22 cellular contexts compared by ENCODE assay signal in genomic region chr12:104658085-104658484, GRCh38.
"Had no signal": no experiment of that assay in that cellular context is flagged by ENCODE, and none has a peak within 500 bp of the region (broad histone marks: within the 10 kb centered on the region; RNA-seq: fewer than 3 reads in every experiment).

No MANE protein-coding gene starts in this region.

- H3K4me3 ChIP-seq: body of pancreas, coronary artery, heart right ventricle, left lung, prostate gland, right atrium auricular region, suprapubic skin, vagina had no signal

- H3K27ac Mint-ChIP-seq: activated CD4-positive, alpha-beta memory T cell treated with anti-CD3 and anti-CD28 coated beads for 36 hours; activated CD8-positive, alpha-beta memory T cell treated with anti-CD3 and anti-CD28 coated beads, Interleukin-2, amount 10 ng/mL, durations not matched to agents 7 days and 5 days; activated naive CD8-positive, alpha-beta T cell treated with anti-CD3 and anti-CD28 coated beads, Interleukin-2, amount 10 ng/mL, durations not matched to agents 7 days and 5 days; stimulated activated naive CD8-positive, alpha-beta T cell treated with anti-CD3 and anti-CD28 coated beads, Interleukin-15, Interleukin-2, amounts not matched to agents 100 ng/mL and 50 ng/mL, for 24 hours had no signal

- H3K27me3 ChIP-seq: body of pancreas, heart right ventricle, left lung, right atrium auricular region, suprapubic skin, vagina had no signal

- H3K27me3 Mint-ChIP-seq: activated CD4-positive, alpha-beta memory T cell treated with anti-CD3 and anti-CD28 coated beads for 36 hours; activated CD8-positive, alpha-beta memory T cell treated with anti-CD3 and anti-CD28 coated beads, Interleukin-2, amount 10 ng/mL, durations not matched to agents 7 days and 5 days; activated naive CD8-positive, alpha-beta T cell treated with anti-CD3 and anti-CD28 coated beads, Interleukin-2, amount 10 ng/mL, durations not matched to agents 7 days and 5 days; stimulated activated naive CD8-positive, alpha-beta T cell treated with anti-CD3 and anti-CD28 coated beads, Interleukin-15, Interleukin-2, amounts not matched to agents 100 ng/mL and 50 ng/mL, for 24 hours had no signal

- H3K36me3 Mint-ChIP-seq: activated CD4-positive, alpha-beta memory T cell treated with anti-CD3 and anti-CD28 coated beads for 36 hours had no signal

- H3K27ac ChIP-seq: body of pancreas, coronary artery, heart right ventricle, left lung, prostate gland, right atrium auricular region, suprapubic skin, vagina, WERI-Rb-1 had no signal

- H3K36me3 ChIP-seq: heart right ventricle, left lung, prostate gland, right atrium auricular region, suprapubic skin, vagina, WERI-Rb-1 had no signal

- ATAC-seq: activated CD8-positive, alpha-beta memory T cell treated with anti-CD3 and anti-CD28 coated beads, Interleukin-2, amount 10 ng/mL, durations not matched to agents 7 days and 5 days; body of pancreas; heart right ventricle; left lung had no signal

- H3K9me3 Mint-ChIP-seq: activated CD4-positive, alpha-beta memory T cell treated with anti-CD3 and anti-CD28 coated beads for 36 hours; activated naive CD8-positive, alpha-beta T cell treated with anti-CD3 and anti-CD28 coated beads, Interleukin-2, amount 10 ng/mL, durations not matched to agents 7 days and 5 days; stimulated activated naive CD8-positive, alpha-beta T cell treated with anti-CD3 and anti-CD28 coated beads, Interleukin-15, Interleukin-2, amounts not matched to agents 100 ng/mL and 50 ng/mL, for 24 hours had no signal

- H3K4me3 Mint-ChIP-seq: activated CD4-positive, alpha-beta memory T cell treated with anti-CD3 and anti-CD28 coated beads for 36 hours; activated CD8-positive, alpha-beta memory T cell treated with anti-CD3 and anti-CD28 coated beads, Interleukin-2, amount 10 ng/mL, durations not matched to agents 7 days and 5 days; activated naive CD8-positive, alpha-beta T cell treated with anti-CD3 and anti-CD28 coated beads, Interleukin-2, amount 10 ng/mL, durations not matched to agents 7 days and 5 days; stimulated activated naive CD8-positive, alpha-beta T cell treated with anti-CD3 and anti-CD28 coated beads, Interleukin-15, Interleukin-2, amounts not matched to agents 100 ng/mL and 50 ng/mL, for 24 hours had no signal

- H3K4me1 ChIP-seq: prostate gland, vagina had no signal

- H3K9me3 ChIP-seq: body of pancreas, heart right ventricle, left lung, prostate gland, right atrium auricular region, suprapubic skin, vagina had no signal

- DNase-seq: activated CD4-positive, alpha-beta memory T cell treated with anti-CD3 and anti-CD28 coated beads for 36 hours; activated CD8-positive, alpha-beta memory T cell treated with anti-CD3 and anti-CD28 coated beads, Interleukin-2, amount 10 ng/mL, durations not matched to agents 7 days and 5 days; activated naive CD4-positive, alpha-beta T cell; activated naive CD8-positive, alpha-beta T cell treated with anti-CD3 and anti-CD28 coated beads, Interleukin-2, amount 10 ng/mL, durations not matched to agents 7 days and 5 days; body of pancreas; central memory CD4-positive, alpha-beta T cell; erythroblast; heart right ventricle; left lung; midbrain; stimulated activated CD4-positive, alpha-beta T cell treated with anti-CD3 and anti-CD28 coated beads, Interleukin-12 subunit alpha, Interleukin-12 subunit beta, amount 100 ng/mL, for 4 hours; stimulated activated CD4-positive, alpha-beta T cell treated with anti-CD3 and anti-CD28 coated beads, Interleukin-1b, Interleukin-23, amount 100 ng/mL, for 48 hours; stimulated activated CD8-positive, alpha-beta memory T cell treated with anti-CD3 and anti-CD28 coated beads, Interleukin-4, amount 100 ng/mL, for 48 hours; T-helper 2 cell; trophoblast cell; WERI-Rb-1 had no signal
